ENCODE assay signal across 9 cellular contexts in the genomic region with DNA sequence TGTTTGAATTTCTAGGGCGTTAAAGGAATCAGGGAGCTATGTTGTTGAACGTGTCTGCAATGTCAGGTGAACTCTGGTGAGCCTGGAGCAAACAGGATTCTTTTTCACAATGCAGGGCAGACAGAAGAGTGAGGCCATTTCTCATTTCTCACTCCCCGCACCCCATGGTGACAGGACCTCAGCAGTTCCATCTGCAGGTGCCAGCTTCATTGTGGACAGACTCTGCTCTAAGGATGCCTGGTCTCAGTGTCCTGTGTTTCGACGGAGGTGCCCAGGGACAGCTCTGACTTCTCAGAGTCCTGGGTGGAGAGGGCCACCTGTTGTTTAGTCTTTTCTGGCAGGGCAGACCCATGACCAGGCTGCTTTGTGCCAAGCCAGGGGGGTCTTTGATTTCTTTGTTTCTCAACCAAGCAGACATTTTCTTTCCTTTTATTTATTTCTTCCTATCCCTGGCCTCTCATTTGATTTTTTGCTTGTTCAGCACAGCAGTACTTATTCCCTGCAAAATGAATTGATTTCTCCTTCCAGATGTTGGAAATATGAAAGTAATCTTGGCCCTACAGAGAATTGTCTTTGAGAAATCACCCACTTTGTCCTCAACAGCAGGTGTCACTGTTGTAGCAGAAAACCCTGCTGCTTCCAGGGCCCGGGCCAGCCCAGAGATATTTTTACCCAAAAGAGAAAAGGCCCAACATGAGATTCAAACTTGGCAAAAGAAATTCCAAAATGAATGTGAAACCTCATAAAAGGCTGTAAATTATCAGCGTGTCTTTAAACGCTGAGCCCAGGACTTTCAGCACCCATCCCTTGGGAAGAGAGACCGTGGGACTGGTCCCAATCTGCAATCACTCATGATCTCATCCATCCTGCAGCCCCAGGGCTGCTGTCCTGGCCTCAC.
A peak's percentile ranks its signal among the peaks of the same experiment; 100 is the strongest.
DNase-seq lines count a peak whose midpoint lies in the region; ATAC-seq and TF ChIP-seq lines count a peak whose summit lies in the region.
"Had no signal": no experiment of that assay in that cellular context is flagged by ENCODE, and none has a peak within 500 bp of the region (broad histone marks: within the 10 kb centered on the region; RNA-seq: fewer than 3 reads in every experiment).

No MANE protein-coding gene starts in this region.

- H3K36me3 ChIP-seq in colonic mucosa (no peaks in the 10 kb centered on the region), neural progenitor cell (no peaks in the 10 kb centered on the region)

- H3F3A ChIP-seq in neural progenitor cell (ENCODE audit: low read depth): no peaks in the 10 kb centered on the region

- H3K79me2 ChIP-seq in neural progenitor cell (ENCODE audit: low read depth): no peaks in the 10 kb centered on the region

- no peaks in the 10 kb centered on the region for H4K20me1 ChIP-seq in neural progenitor cell (ENCODE audit: low read depth)

- H3K27me3 ChIP-seq in colonic mucosa (no peaks in the 10 kb centered on the region), neural progenitor cell (no peaks in the 10 kb centered on the region)

- no peak overlapping the region for H3K4me3 ChIP-seq in colonic mucosa
- H3K4me3 ChIP-seq in neural progenitor cell: no peak overlapping the region

- peaks cover 17% of the 10 kb centered on the region for H3K4me1 Mint-ChIP-seq in neural progenitor cell
- H3K4me1 Mint-ChIP-seq in activated T-cell treated with anti-CD3 and anti-CD28 coated beads, Interleukin-2, amount 50 U/mL, for 24 hours (ENCODE audit: low read depth): no peaks in the 10 kb centered on the region

- H3K36me3 Mint-ChIP-seq in neural progenitor cell: no peaks in the 10 kb centered on the region
- no peaks in the 10 kb centered on the region for H3K36me3 Mint-ChIP-seq in activated T-cell treated with anti-CD3 and anti-CD28 coated beads, Interleukin-2, amount 50 U/mL, for 24 hours (ENCODE audit: low read depth)

- H3K9me3 ChIP-seq in colonic mucosa (no peaks in the 10 kb centered on the region), neural progenitor cell (ENCODE audit: low read depth) (no peaks in the 10 kb centered on the region)

- intact Hi-C loops in colonic mucosa (cut with DNase I): no loop called here

- H3K9ac ChIP-seq in colonic mucosa (ENCODE audit: low read depth in 2 of 2, low read length in 2 of 2) (no peak overlapping the region), neural progenitor cell (no peak overlapping the region)

- ATAC-seq in HG02981 (IDR thresholded peaks at IDR 0.05; ENCODE audit: unreplicated experiment) (no peak), GM18909 (IDR thresholded peaks at IDR 0.05; ENCODE audit: poor library complexity, unreplicated experiment) (no peak)

- H3K27me3 Mint-ChIP-seq in neural progenitor cell (ENCODE audit: insufficient read depth, low read depth): no peaks in the 10 kb centered on the region
- H3K27me3 Mint-ChIP-seq in activated T-cell treated with anti-CD3 and anti-CD28 coated beads, Interleukin-2, amount 50 U/mL, for 24 hours: no peaks in the 10 kb centered on the region
- H3K27me3 Mint-ChIP-seq: activated naive CD8-positive, alpha-beta T cell treated with anti-CD3 and anti-CD28 coated beads, Interleukin-2, amount 10 ng/mL, durations not matched to agents 7 days and 5 days had no signal

- no peak overlapping the region for H3K4me3 Mint-ChIP-seq in neural progenitor cell
- no peak overlapping the region for H3K4me3 Mint-ChIP-seq in activated T-cell treated with anti-CD3 and anti-CD28 coated beads, Interleukin-2, amount 50 U/mL, for 24 hours
- H3K4me3 Mint-ChIP-seq: activated naive CD8-positive, alpha-beta T cell treated with anti-CD3 and anti-CD28 coated beads, Interleukin-2, amount 10 ng/mL, durations not matched to agents 7 days and 5 days had no signal

- H2AFZ ChIP-seq in neural progenitor cell (replicated peaks): no peak overlapping the region

- peak; percentile 15 for DNase-seq in stimulated activated CD4-positive, alpha-beta T cell treated with anti-CD3 and anti-CD28 coated beads, Interleukin-4, amount 100 ng/mL, for 24 hours
- DNase-seq in stimulated activated CD4-positive, alpha-beta T cell treated with anti-CD3 and anti-CD28 coated beads, Interleukin-1b, Interleukin-23, amount 100 ng/mL, for 48 hours: no peak
- DNase-seq in NCI-H524 treated with DMSO at 0.1 percent for 48 hours (lab: John Stamatoyannopoulos, UW) (peak; percentile 21), colonic mucosa (no peak), neural progenitor cell (ENCODE audit: low spot score) (peak; percentile 62)
- no peak for DNase-seq in activated T-cell treated with anti-CD3 and anti-CD28 coated beads, Interleukin-2, amount 50 U/mL, for 24 hours
- DNase-seq: activated naive CD8-positive, alpha-beta T cell treated with anti-CD3 and anti-CD28 coated beads, Interleukin-2, amount 10 ng/mL, durations not matched to agents 7 days and 5 days had no signal

- H3K27ac Mint-ChIP-seq in neural progenitor cell: no peak overlapping the region
- H3K27ac Mint-ChIP-seq in activated T-cell treated with anti-CD3 and anti-CD28 coated beads, Interleukin-2, amount 50 U/mL, for 24 hours: no peak overlapping the region
- H3K27ac Mint-ChIP-seq: activated naive CD8-positive, alpha-beta T cell treated with anti-CD3 and anti-CD28 coated beads, Interleukin-2, amount 10 ng/mL, durations not matched to agents 7 days and 5 days had no signal

- peaks cover 2% of the 10 kb centered on the region for H3K9me3 Mint-ChIP-seq in neural progenitor cell
- H3K9me3 Mint-ChIP-seq in activated T-cell treated with anti-CD3 and anti-CD28 coated beads, Interleukin-2, amount 50 U/mL, for 24 hours: peaks cover 2% of the 10 kb centered on the region

- H3K4me1 ChIP-seq in colonic mucosa (no peaks in the 10 kb centered on the region), neural progenitor cell (no peaks in the 10 kb centered on the region)

- H3K4me2 ChIP-seq in neural progenitor cell: no peak overlapping the region

- TF ChIP-seq CTCF in colonic mucosa (IDR thresholded peaks at IDR 0.05) (peak; percentile 19), neural progenitor cell (IDR thresholded peaks at IDR 0.05) (peak; percentile 78)

- H3K27ac ChIP-seq in colonic mucosa (no peak overlapping the region), neural progenitor cell (no peak overlapping the region)

Comparison
In these comparisons a context has a peak if more than half of its experiments do, and no peak if none do; other contexts are left out.
1. DNase-seq: peak in stimulated activated CD4-positive, alpha-beta T cell treated with anti-CD3 and anti-CD28 coated beads, Interleukin-4, amount 100 ng/mL, for 24 hours (single experiment), NCI-H524 treated with DMSO at 0.1 percent for 48 hours (single experiment) and neural progenitor cell (single experiment); none in stimulated activated CD4-positive, alpha-beta T cell treated with anti-CD3 and anti-CD28 coated beads, Interleukin-1b, Interleukin-23, amount 100 ng/mL, for 48 hours (single experiment), colonic mucosa (single experiment) and activated T-cell treated with anti-CD3 and anti-CD28 coated beads, Interleukin-2, amount 50 U/mL, for 24 hours (single experiment).